10 cellular contexts compared by ENCODE assay signal in the genomic region with DNA sequence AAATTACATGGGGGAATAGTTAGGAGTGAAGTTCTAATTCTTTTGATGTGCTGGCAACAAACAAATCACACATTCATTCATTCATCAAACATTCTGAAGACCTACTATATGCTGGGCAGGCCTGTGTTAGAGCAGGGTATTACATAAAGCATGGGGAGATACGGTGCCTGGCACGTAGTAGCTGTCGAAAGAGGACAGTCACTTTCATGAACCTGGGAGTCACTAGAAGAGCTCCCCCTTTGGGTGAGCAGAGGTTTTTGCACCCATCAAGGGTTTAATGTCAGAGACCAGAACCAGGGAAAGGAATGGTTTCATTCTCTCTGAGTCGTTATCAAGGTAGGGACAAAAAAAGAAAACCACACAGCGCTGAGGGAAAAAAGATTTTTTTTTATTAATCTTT. TPM values are rescaled to one million over a fixed set of nuclear protein-coding genes. Genes with fewer than 3 reads are reported as not detected.
A peak's percentile ranks its signal among the peaks of the same experiment; 100 is the strongest.
DNase-seq lines count a peak whose midpoint lies in the region; ATAC-seq, FAIRE-seq and TF ChIP-seq lines count a peak whose summit lies in the region.
"Had no signal": no experiment of that assay in that cellular context is flagged by ENCODE, and none has a peak within 500 bp of the region (broad histone marks: within the 10 kb centered on the region; RNA-seq: fewer than 3 reads in every experiment).

No MANE protein-coding gene starts in this region.

- CTCF ChIA-PET in BJ (lab: Yijun Ruan, JAX), result interaction anchor here (0.6 to 4.5 kb wide), 18 partner anchors 8 to 485 kb away, joined by 3 to 33 read pairs (median 4); no protein-coding TSS in a partner anchor

- H3K79me2 ChIP-seq in GM23338 (replicated peaks; ENCODE audit: insufficient read depth), result no peaks in the 10 kb centered on the region

- peaks cover 32% of the 10 kb centered on the region for H3K4me1 Mint-ChIP-seq in GM23338

- no peak overlapping the region for H3K4me3 ChIP-seq in BJ (ENCODE audit: low read depth, low read length)
- H3K4me3 ChIP-seq in GM23338, result no peak overlapping the region
- H3K4me3 ChIP-seq in stomach, result no peak overlapping the region
- H3K4me3 ChIP-seq in gastrocnemius medialis, result no peak overlapping the region

- H3F3A ChIP-seq in GM23338 (replicated peaks; ENCODE audit: low read depth), result peaks cover 7% of the 10 kb centered on the region

- TF ChIP-seq POLR2A in stomach (IDR thresholded peaks at IDR 0.05), result no peak
- TF ChIP-seq POLR2A in gastrocnemius medialis (IDR thresholded peaks at IDR 0.05), result no peak

- H3K4me3 Mint-ChIP-seq in GM23338, result no peak overlapping the region; the same call in 2 of the 3 replicates

- TF ChIP-seq EP300 in stomach (IDR thresholded peaks at IDR 0.05), result no peak

- peaks cover 26% of the 10 kb centered on the region for H3K4me1 ChIP-seq in GM23338 (ENCODE audit: insufficient read depth)
- H3K4me1 ChIP-seq in foreskin keratinocyte, result no peaks in the 10 kb centered on the region
- peaks cover 34 to 44% (median 39%) of the 10 kb centered on the region in 4 donors for H3K4me1 ChIP-seq in stomach
- peaks cover 19 to 21% of the 10 kb centered on the region in 2 donors for H3K4me1 ChIP-seq in gastrocnemius medialis

- in situ Hi-C loops in gastrocnemius medialis (cut with MboI; ENCODE audit: low sequenced_read_pairs in 4 of 4), result loop anchor here (25.0 kb wide), 1 partner anchor 451 kb away; no protein-coding TSS in a partner anchor

- H3K27me3 ChIP-seq in BJ (ENCODE audit: control insufficient read depth, insufficient read depth, low read length) (peaks cover 48% of the 10 kb centered on the region), GM23338 (ENCODE audit: insufficient read depth) (peaks cover 63% of the 10 kb centered on the region), foreskin keratinocyte (peaks cover 79% of the 10 kb centered on the region), stomach (peaks cover 13 to 99% (median 72%) of the 10 kb centered on the region in 3 donors), gastrocnemius medialis (peaks cover 64 to 66% (median 64%) of the 10 kb centered on the region in 3 donors)

- no peak overlapping the region for H2AFZ ChIP-seq in GM23338

- no peak for FAIRE-seq in RCC 7860 (lab: Jason Lieb, UNC)

- H3K27ac ChIP-seq in GM23338 (ENCODE audit: low read depth), result no peak overlapping the region
- H3K27ac ChIP-seq in foreskin keratinocyte, result no peak overlapping the region
- H3K27ac ChIP-seq in stomach, result no peak overlapping the region
- H3K27ac ChIP-seq in gastrocnemius medialis, result no peak overlapping the region
- H3K27ac ChIP-seq: skin epidermis had no signal

- peak; percentile 16 for ATAC-seq in GM23338
- peak; percentile 17 for ATAC-seq in foreskin keratinocyte
- ATAC-seq in gastrocnemius medialis, result no peak

- H3K27me3 Mint-ChIP-seq in GM23338 (ENCODE audit: insufficient read depth, low read depth, poor library complexity), result peaks cover 61% of the 10 kb centered on the region

- H4K20me1 ChIP-seq in GM23338 (replicated peaks; ENCODE audit: insufficient read depth), result no peaks in the 10 kb centered on the region; the same call in 1 of the 2 replicates

- no peaks in the 10 kb centered on the region for H3K9me3 Mint-ChIP-seq in GM23338
- H3K9me3 Mint-ChIP-seq: central memory CD8-positive, alpha-beta T cell had no signal

- H3K9me2 ChIP-seq in GM23338 (ENCODE audit: insufficient read depth), result no peaks in the 10 kb centered on the region

- POLR2A ChIA-PET in BJ (lab: Charles Lee), result no interaction called here

- WGBS in stomach, 5 donors, result 20 to 31% (median 29%) methylated on average over 5 of the region's 5 CpGs

- no peak for DNase-seq in BJ (ENCODE audit: low read depth)
- DNase-seq in GM23338 (ENCODE audit: low spot score), result peak; percentile 82
- peak; percentile 21 for DNase-seq in RCC 7860 (ENCODE audit: low spot score)
- no peak for DNase-seq in foreskin keratinocyte
- no peak for DNase-seq in stomach
- DNase-seq in gastrocnemius medialis, result no peak
- DNase-seq in NCI-H446 (lab: John Stamatoyannopoulos, UW), result no peak
- DNase-seq in activated gamma-delta T cell treated with Interleukin-2 at 50 U/mL for 16 hours, result no peak

- H3K36me3 Mint-ChIP-seq in GM23338 (ENCODE audit: low read depth), result no peaks in the 10 kb centered on the region

- no peak overlapping the region for H3K4me2 ChIP-seq in GM23338

- no peaks in the 10 kb centered on the region for H3K36me3 ChIP-seq in BJ (ENCODE audit: control insufficient read depth, insufficient read depth, low read length)
- H3K36me3 ChIP-seq in GM23338 (ENCODE audit: insufficient read depth), result no peaks in the 10 kb centered on the region
- no peaks in the 10 kb centered on the region for H3K36me3 ChIP-seq in stomach
- H3K36me3 ChIP-seq in gastrocnemius medialis, result no peaks in the 10 kb centered on the region

- TF ChIP-seq CTCF in BJ (IDR thresholded peaks at IDR 0.05; ENCODE audit: insufficient read depth, low read depth, low read length) (peak; percentile 57), GM23338 (conservative IDR thresholded peaks at IDR 0.05; ENCODE audit: low read depth in 2 of 2) (peak; percentile 79 to 84), foreskin keratinocyte (conservative IDR thresholded peaks at IDR 0.05) (peak; percentile 61), stomach (IDR thresholded peaks at IDR 0.05) (no peak), gastrocnemius medialis (IDR thresholded peaks at IDR 0.05 in 4 of 5, conservative IDR thresholded peaks at IDR 0.05 in 1 of 5) (no peak)

- H3K9me3 ChIP-seq in stomach, result no peaks in the 10 kb centered on the region
- no peaks in the 10 kb centered on the region for H3K9me3 ChIP-seq in gastrocnemius medialis

- no peak overlapping the region for H3K27ac Mint-ChIP-seq in GM23338

- intact Hi-C loops in stomach (cut with DNase I; ENCODE audit: low total_unique reads), result loop anchor here (10.0 kb wide), 1 partner anchor 453 kb away; no protein-coding TSS in a partner anchor
- intact Hi-C loops in gastrocnemius medialis (cut with DNase I; ENCODE audit: low total_unique reads), result loop anchor here (2.0 kb wide), 1 partner anchor 451 kb away; no protein-coding TSS in a partner anchor

TF ChIP-seq in GM23338, 12 proteins besides CTCF, POLR2A, EP300 and RAD21 (continues in another document):
- TF ChIP-seq, protein P1, sequence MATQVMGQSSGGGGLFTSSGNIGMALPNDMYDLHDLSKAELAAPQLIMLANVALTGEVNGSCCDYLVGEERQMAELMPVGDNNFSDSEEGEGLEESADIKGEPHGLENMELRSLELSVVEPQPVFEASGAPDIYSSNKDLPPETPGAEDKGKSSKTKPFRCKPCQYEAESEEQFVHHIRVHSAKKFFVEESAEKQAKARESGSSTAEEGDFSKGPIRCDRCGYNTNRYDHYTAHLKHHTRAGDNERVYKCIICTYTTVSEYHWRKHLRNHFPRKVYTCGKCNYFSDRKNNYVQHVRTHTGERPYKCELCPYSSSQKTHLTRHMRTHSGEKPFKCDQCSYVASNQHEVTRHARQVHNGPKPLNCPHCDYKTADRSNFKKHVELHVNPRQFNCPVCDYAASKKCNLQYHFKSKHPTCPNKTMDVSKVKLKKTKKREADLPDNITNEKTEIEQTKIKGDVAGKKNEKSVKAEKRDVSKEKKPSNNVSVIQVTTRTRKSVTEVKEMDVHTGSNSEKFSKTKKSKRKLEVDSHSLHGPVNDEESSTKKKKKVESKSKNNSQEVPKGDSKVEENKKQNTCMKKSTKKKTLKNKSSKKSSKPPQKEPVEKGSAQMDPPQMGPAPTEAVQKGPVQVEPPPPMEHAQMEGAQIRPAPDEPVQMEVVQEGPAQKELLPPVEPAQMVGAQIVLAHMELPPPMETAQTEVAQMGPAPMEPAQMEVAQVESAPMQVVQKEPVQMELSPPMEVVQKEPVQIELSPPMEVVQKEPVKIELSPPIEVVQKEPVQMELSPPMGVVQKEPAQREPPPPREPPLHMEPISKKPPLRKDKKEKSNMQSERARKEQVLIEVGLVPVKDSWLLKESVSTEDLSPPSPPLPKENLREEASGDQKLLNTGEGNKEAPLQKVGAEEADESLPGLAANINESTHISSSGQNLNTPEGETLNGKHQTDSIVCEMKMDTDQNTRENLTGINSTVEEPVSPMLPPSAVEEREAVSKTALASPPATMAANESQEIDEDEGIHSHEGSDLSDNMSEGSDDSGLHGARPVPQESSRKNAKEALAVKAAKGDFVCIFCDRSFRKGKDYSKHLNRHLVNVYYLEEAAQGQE (IDR thresholded peaks at IDR 0.05; ENCODE audit: unreplicated experiment), result no peak

RNA-seq across cellular contexts. Expression of gene LHX5, which starts 10.0 kb away (rescaled TPM):
- polyA plus RNA-seq in BJ (2011; rRNA removed), result not detected in 2 replicates
- polyA minus RNA-seq in BJ (2011; rRNA and poly(A)+ RNA removed), result not detected in 2 replicates
- total RNA-seq in GM23338 (2014; rRNA removed; shearing (Covaris generic)), result not detected in 2 replicates
- polyA plus RNA-seq in GM23338 (2016; fragmentation: Nextera tagmentation; extraction: Ambion mirVana), result 0.16 and 0.18 TPM in 2 replicates
- total RNA-seq in foreskin keratinocyte, result 0.11 and 0.24 TPM in 2 replicates
- polyA plus RNA-seq in foreskin keratinocyte, result 0.10 and 0.31 TPM in 2 replicates
- total RNA-seq in stomach, result under 1 TPM in 2 of 5 donors, not detected in 3; 0.29 to 0.45 TPM
- polyA plus RNA-seq in stomach, result 1 to 10 TPM in 1 of 3 donors, under 1 TPM in 2; 0.43 to 1.4 (median 0.61) TPM
- not detected for total RNA-seq in gastrocnemius medialis

RNA-seq across cellular contexts. Expression of gene SDSL, which starts 39.5 kb away (rescaled TPM):
- 8.6 and 13.2 TPM in 2 replicates for polyA plus RNA-seq in BJ (2011; rRNA removed)
- 3.0 and 4.3 TPM in 2 replicates for polyA minus RNA-seq in BJ (2011; rRNA and poly(A)+ RNA removed)
- total RNA-seq in GM23338 (2014; rRNA removed; shearing (Covaris generic)), result not detected in 2 replicates
- polyA plus RNA-seq in GM23338 (2016; fragmentation: Nextera tagmentation; extraction: Ambion mirVana), result 0.45 TPM in 1 of 2 replicates, not detected in the other
- 1.2 and 3.4 TPM in 2 replicates for total RNA-seq in foreskin keratinocyte
- 1.9 and 6.2 TPM in 2 replicates for polyA plus RNA-seq in foreskin keratinocyte
- 10 to 100 TPM in 2 of 5 donors, 1 to 10 TPM in 1, not detected in 2; 5.9 to 27.2 (median 16.2) TPM for total RNA-seq in stomach
- polyA plus RNA-seq in stomach, result 10 to 100 TPM; 11.8 to 19.6 (median 13.9) TPM
- 1 to 10 TPM in 1 of 4 donors, under 1 TPM in 2, not detected in 1; 0.91 to 1.4 (median 0.98) TPM for total RNA-seq in gastrocnemius medialis

RNA-seq across cellular contexts. Expression of gene SDS, which starts 58.0 kb away (rescaled TPM):
- polyA plus RNA-seq in BJ (2011; rRNA removed) (not detected in 2 replicates), GM23338 (2016; fragmentation: Nextera tagmentation; extraction: Ambion mirVana) (0.57 TPM in 1 of 2 replicates, not detected in the other), foreskin keratinocyte (not detected in 2 replicates), stomach (1 to 10 TPM in 2 of 3 donors, under 1 TPM in 1; 0.25 to 4.7 (median 1.4) TPM)
- polyA minus RNA-seq in BJ (2011; rRNA and poly(A)+ RNA removed), result not detected in 2 replicates
- not detected in 2 replicates for total RNA-seq in GM23338 (2014; rRNA removed; shearing (Covaris generic))
- total RNA-seq in foreskin keratinocyte (not detected in 2 replicates), stomach (1 to 10 TPM in 2 of 5 donors, not detected in 3; 1.2 to 4.2 TPM), gastrocnemius medialis (1 to 10 TPM in 2 of 4 donors, under 1 TPM in 2; 0.34 to 2.4 (median 0.86) TPM)

Comparison
In these comparisons a context has a peak if more than half of its experiments do, and no peak if none do; other contexts are left out.
1. DNase-seq: peak in GM23338 (single experiment) and RCC 7860 (single experiment); none in BJ (single experiment), foreskin keratinocyte (0 of 2), stomach (single experiment), gastrocnemius medialis (0 of 2), NCI-H446 (0 of 2) and activated gamma-delta T cell treated with Interleukin-2 at 50 U/mL for 16 hours (single experiment).
2. CTCF ChIP-seq: peak in BJ (single experiment), GM23338 (2 of 2) and foreskin keratinocyte (single experiment); none in stomach (0 of 7) and gastrocnemius medialis (0 of 5).
3. ATAC-seq: peak in GM23338 (single experiment) and foreskin keratinocyte (single experiment); none in gastrocnemius medialis (0 of 2).